ENCODE assay signal across 8 cellular contexts in the genomic region with DNA sequence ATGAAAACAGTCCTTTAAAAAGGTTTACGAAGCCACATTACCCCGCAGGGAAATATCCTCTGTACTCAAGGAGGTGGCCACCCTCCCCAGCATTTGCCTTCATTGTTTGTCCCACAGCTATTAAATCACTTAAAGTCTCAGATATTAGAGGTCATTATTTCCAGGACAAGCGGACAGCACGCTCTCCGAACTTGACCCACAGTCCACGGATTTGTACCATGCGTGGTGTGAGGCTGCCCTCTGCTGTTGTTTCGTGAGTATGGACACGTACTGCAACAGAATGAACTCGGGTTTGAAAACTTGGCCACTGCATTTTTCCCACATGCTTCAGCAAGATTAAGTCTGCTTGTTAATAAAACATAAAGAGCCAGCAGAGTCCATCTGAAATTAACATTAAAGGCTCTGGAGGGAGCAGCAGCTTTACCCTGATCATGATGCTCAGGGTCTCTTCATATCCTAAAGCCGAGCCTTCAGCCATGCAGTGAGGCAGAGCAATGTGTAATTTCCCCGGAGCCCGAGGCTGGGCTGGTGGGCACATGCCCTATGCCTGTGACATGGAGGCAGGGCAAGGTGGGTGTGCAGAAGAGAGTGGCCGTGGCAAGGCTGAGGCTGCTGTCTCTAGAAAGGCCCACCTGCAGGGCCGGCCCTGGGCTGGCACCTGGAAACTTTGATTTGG. TPM values are rescaled to one million over a fixed set of nuclear protein-coding genes. Genes with fewer than 3 reads are reported as not detected.
DNase-seq lines count a peak whose midpoint lies in the region; ATAC-seq and TF ChIP-seq lines count a peak whose summit lies in the region.

No MANE protein-coding gene starts in this region.

- peak; percentile 43 for DNase-seq in COLO668 (lab: John Stamatoyannopoulos, UW; ENCODE audit: unreplicated experiment)
- peak; percentile 41 for DNase-seq in HCT116 (ENCODE audit: low read depth, low spot score)
- peak; percentile 36 for DNase-seq in UCSD-AML1 (lab: John Stamatoyannopoulos, UW; ENCODE audit: unreplicated experiment)
- peak; percentile 76 for DNase-seq in glutamatergic neuron
- peak; percentile 65 for DNase-seq in prostate gland (ENCODE audit: low spot score)

- H3K4me1 ChIP-seq in HCT116 (ENCODE audit: control insufficient read depth in 1 of 2, insufficient read depth in 2 of 2, low read length in 2 of 2) = no peaks in the 10 kb centered on the region
- no peaks in the 10 kb centered on the region for H3K4me1 ChIP-seq in prostate gland (replicated peaks)

- no peak overlapping the region for H2AFZ ChIP-seq in HCT116 (ENCODE audit: low read depth, low read length, poor library complexity, severe bottlenecking)

- no TSS peak for BruUV-seq in HCT116 (replicated peaks; lab: Mats Ljungman, UMichigan)

- no peaks in the 10 kb centered on the region for H3K9me2 ChIP-seq in HCT116 (ENCODE audit: insufficient read depth)

- WGBS in prostate gland = 46% methylated on average over 15 of the region's 15 CpGs

- ATAC-seq in HCT116 = peak; percentile 84
- ATAC-seq in activated T-helper 17 cell treated with anti-CD3 and anti-CD28 coated beads, Interleukin-2, amount 50 U/mL, for 72 hours (replicated peaks) = no peak
- ATAC-seq in HG03025 (IDR thresholded peaks at IDR 0.05; ENCODE audit: low FRiP score, unreplicated experiment) = no peak
- ATAC-seq in HG03521 (IDR thresholded peaks at IDR 0.05; ENCODE audit: unreplicated experiment) = no peak

- H3K27ac ChIP-seq in HCT116 (ENCODE audit: low read depth, low read length) = no peak overlapping the region
- H3K27ac ChIP-seq in prostate gland = no peak overlapping the region

- H3K27me3 ChIP-seq in HCT116 (ENCODE audit: insufficient read depth, low read length) = no peaks in the 10 kb centered on the region
- no peaks in the 10 kb centered on the region for H3K27me3 ChIP-seq in prostate gland (replicated peaks; ENCODE audit: insufficient read depth)

- TF ChIP-seq RAD21 in HCT116 (IDR thresholded peaks at IDR 0.05; ENCODE audit: low read depth) = peak; percentile 95

- peaks cover 11% of the 10 kb centered on the region for H3K4me1 Mint-ChIP-seq in glutamatergic neuron (ENCODE audit: low read depth, unreplicated experiment)
- no peaks in the 10 kb centered on the region for H3K4me1 Mint-ChIP-seq in activated T-helper 17 cell treated with anti-CD3 and anti-CD28 coated beads, Interleukin-2, amount 50 U/mL, for 72 hours

- peak overlapping the region; percentile 31 for H3K27ac Mint-ChIP-seq in glutamatergic neuron (ENCODE audit: unreplicated experiment)
- H3K27ac Mint-ChIP-seq in activated T-helper 17 cell treated with anti-CD3 and anti-CD28 coated beads, Interleukin-2, amount 50 U/mL, for 72 hours = no peak overlapping the region

- H3K4me3 Mint-ChIP-seq in glutamatergic neuron (ENCODE audit: unreplicated experiment) = no peak overlapping the region
- H3K4me3 Mint-ChIP-seq in activated T-helper 17 cell treated with anti-CD3 and anti-CD28 coated beads, Interleukin-2, amount 50 U/mL, for 72 hours = no peak overlapping the region

- peaks cover 1% of the 10 kb centered on the region for H3K9me3 Mint-ChIP-seq in glutamatergic neuron (ENCODE audit: unreplicated experiment)
- no peaks in the 10 kb centered on the region for H3K9me3 Mint-ChIP-seq in activated T-helper 17 cell treated with anti-CD3 and anti-CD28 coated beads, Interleukin-2, amount 50 U/mL, for 72 hours

- no peaks in the 10 kb centered on the region for H3K36me3 Mint-ChIP-seq in glutamatergic neuron (ENCODE audit: unreplicated experiment)
- H3K36me3 Mint-ChIP-seq in activated T-helper 17 cell treated with anti-CD3 and anti-CD28 coated beads, Interleukin-2, amount 50 U/mL, for 72 hours (ENCODE audit: low read depth) = peaks cover 16% of the 10 kb centered on the region

- no peak overlapping the region for H3K4me2 ChIP-seq in HCT116 (ENCODE audit: low read length)

- H3K36me3 ChIP-seq in HCT116 (ENCODE audit: control insufficient read depth in 1 of 2, insufficient read depth in 2 of 2, low read length in 2 of 2) = peaks cover 38 to 66% of the 10 kb centered on the region in 2 experiments
- no peaks in the 10 kb centered on the region for H3K36me3 ChIP-seq in prostate gland

- CTCF ChIA-PET in HCT116 (lab: Charles Lee) = interaction anchor here (0.6 to 2.6 kb wide), 3 partner anchors 207 to 298 kb away, joined by 3 to 14 read pairs (median 3); a partner anchor contains a TSS

- H3K4me3 ChIP-seq in HCT116 (replicated peaks in 1 of 2; ENCODE audit: low read depth in 1 of 2, low read length in 2 of 2) (no peak overlapping the region), prostate gland (no peak overlapping the region)

- RAD21 ChIA-PET in HCT116 (lab: Charles Lee; ENCODE audit: low non-redundant PET in 1 of 2, low total read pairs in 2 of 2, uncharacterized antibody in 2 of 2, unreplicated experiment in 2 of 2) = no interaction called here

- TF ChIP-seq CTCF in HCT116 (IDR thresholded peaks at IDR 0.05 in 2 of 3, conservative IDR thresholded peaks at IDR 0.05 in 1 of 3; ENCODE audit: borderline replicate concordance in 1 of 3, insufficient read depth in 1 of 3, low read depth in 2 of 3, low read length in 2 of 3) = peak; percentile 75 to 91 (median 80)
- TF ChIP-seq CTCF in glutamatergic neuron (IDR thresholded peaks at IDR 0.05; ENCODE audit: partially characterized antibody, unreplicated experiment) = peak; percentile 76
- TF ChIP-seq CTCF in prostate gland (IDR thresholded peaks at IDR 0.05) = peak; percentile 64 to 95 (median 82)

- H3K9ac ChIP-seq in HCT116 (ENCODE audit: low read length) = no peak overlapping the region

- no peaks in the 10 kb centered on the region for H3K9me3 ChIP-seq in HCT116 (ENCODE audit: control insufficient read depth in 1 of 2, insufficient read depth in 1 of 2, low read depth in 1 of 2, low read length in 2 of 2)
- no peaks in the 10 kb centered on the region for H3K9me3 ChIP-seq in prostate gland

- no peaks in the 10 kb centered on the region for H4K20me1 ChIP-seq in HCT116 (ENCODE audit: insufficient read depth)

- TF ChIP-seq POLR2A in HCT116 (IDR thresholded peaks at IDR 0.05; ENCODE audit: borderline replicate concordance, extremely low read depth, insufficient read depth, insufficient read length) = no peak
- no peak for TF ChIP-seq POLR2A in prostate gland (IDR thresholded peaks at IDR 0.05)

- POLR2A ChIA-PET in HCT116 (lab: Charles Lee) = no interaction called here

- no peaks in the 10 kb centered on the region for H3K79me2 ChIP-seq in HCT116 (ENCODE audit: insufficient read depth, low read length)

- H3K27me3 Mint-ChIP-seq in glutamatergic neuron (ENCODE audit: unreplicated experiment) = peaks cover 6% of the 10 kb centered on the region
- H3K27me3 Mint-ChIP-seq in activated T-helper 17 cell treated with anti-CD3 and anti-CD28 coated beads, Interleukin-2, amount 50 U/mL, for 72 hours = no peaks in the 10 kb centered on the region

- intact Hi-C loops in HCT116 (cut with micrococcal nuclease) (loop anchor here (1.0 to 10.0 kb wide), 4 partner anchors 207 to 516 kb away; a partner anchor contains a TSS), prostate gland (cut with DNase I) (loop anchor here (5.0 to 10.0 kb wide), 3 partner anchors 297 to 520 kb away; a partner anchor contains a TSS)

TF ChIP-seq in HCT116, 20 proteins besides CTCF, POLR2A, EP300 and RAD21 (continues in another document):
- TF ChIP-seq, protein P1, sequence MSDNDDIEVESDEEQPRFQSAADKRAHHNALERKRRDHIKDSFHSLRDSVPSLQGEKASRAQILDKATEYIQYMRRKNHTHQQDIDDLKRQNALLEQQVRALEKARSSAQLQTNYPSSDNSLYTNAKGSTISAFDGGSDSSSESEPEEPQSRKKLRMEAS (IDR thresholded peaks at IDR 0.05) = no peak
- TF ChIP-seq CEBPB (IDR thresholded peaks at IDR 0.05; ENCODE audit: low read depth) (no peak), JUND (IDR thresholded peaks at IDR 0.05) (no peak), TCF7L2 (IDR thresholded peaks at IDR 0.05; ENCODE audit: borderline replicate concordance, extremely low read depth, insufficient read depth, insufficient read length) (no peak), EGR1 (IDR thresholded peaks at IDR 0.05; ENCODE audit: low read depth) (no peak)
- TF ChIP-seq, protein P2, sequence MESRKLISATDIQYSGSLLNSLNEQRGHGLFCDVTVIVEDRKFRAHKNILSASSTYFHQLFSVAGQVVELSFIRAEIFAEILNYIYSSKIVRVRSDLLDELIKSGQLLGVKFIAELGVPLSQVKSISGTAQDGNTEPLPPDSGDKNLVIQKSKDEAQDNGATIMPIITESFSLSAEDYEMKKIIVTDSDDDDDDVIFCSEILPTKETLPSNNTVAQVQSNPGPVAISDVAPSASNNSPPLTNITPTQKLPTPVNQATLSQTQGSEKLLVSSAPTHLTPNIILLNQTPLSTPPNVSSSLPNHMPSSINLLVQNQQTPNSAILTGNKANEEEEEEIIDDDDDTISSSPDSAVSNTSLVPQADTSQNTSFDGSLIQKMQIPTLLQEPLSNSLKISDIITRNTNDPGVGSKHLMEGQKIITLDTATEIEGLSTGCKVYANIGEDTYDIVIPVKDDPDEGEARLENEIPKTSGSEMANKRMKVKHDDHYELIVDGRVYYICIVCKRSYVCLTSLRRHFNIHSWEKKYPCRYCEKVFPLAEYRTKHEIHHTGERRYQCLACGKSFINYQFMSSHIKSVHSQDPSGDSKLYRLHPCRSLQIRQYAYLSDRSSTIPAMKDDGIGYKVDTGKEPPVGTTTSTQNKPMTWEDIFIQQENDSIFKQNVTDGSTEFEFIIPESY (IDR thresholded peaks at IDR 0.05; ENCODE audit: extremely low read depth, insufficient replicate concordance, low read length) = no peak

RNA-seq across cellular contexts. Expression of a gene that starts 19.7 kb away (rescaled TPM):
- total RNA-seq in HCT116 (2021; ENCODE audit: unreplicated experiment) = 32.2 TPM
- polyA plus RNA-seq in HCT116 (2012) = 21.3 and 23.4 TPM in 2 replicates
- 44.8 TPM for total RNA-seq in glutamatergic neuron (ENCODE audit: unreplicated experiment)
- total RNA-seq in prostate gland = 10 to 100 TPM; 12.4 to 13.7 TPM
- 10 to 100 TPM; 18.5 to 28.5 TPM for total RNA-seq in activated T-helper 17 cell treated with anti-CD3 and anti-CD28 coated beads, Interleukin-2, amount 50 U/mL, for 72 hours
